9 cellular contexts compared by ENCODE assay signal in the genomic region with DNA sequence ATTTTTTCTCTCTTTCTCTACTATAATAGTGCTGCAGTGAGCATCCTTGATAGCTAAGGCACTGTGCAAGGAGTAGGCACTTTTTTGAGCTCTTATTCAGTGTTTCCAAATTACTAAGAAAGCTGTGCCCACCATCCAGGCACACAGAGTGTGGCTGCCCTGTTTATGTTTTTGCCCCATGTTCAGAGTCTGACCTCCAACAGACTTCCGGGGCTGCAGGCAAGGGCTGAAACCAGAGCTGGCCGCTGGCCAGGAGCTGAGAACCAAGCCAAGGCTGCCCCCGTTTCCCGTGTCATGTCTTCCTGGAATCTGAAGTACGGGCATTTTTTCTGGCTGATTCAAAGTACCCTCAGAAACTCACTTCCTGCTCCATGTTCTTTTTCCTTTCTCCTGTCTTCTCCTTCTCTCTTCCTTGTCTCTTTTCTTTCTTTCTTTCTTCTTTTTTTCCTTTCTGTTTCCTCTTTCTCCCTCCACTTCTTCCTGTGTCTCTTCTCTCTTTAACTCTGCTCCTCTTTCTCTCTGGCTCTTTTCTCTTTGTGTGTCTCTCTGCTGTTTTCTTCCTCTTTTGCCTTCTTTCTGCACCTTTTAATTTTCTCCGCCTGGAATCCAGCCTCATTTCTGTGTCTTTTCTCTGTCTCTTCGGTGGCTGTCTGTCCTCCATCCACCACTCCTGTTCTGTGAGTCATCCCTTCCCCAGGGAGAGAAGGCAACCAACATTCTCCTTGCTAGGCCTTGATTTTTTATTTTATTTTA. TPM values are rescaled to one million over a fixed set of nuclear protein-coding genes. Genes with fewer than 3 reads are reported as not detected.
DNase-seq lines count a peak whose midpoint lies in the region; ATAC-seq, FAIRE-seq and TF ChIP-seq lines count a peak whose summit lies in the region.
"Had no signal": no experiment of that assay in that cellular context is flagged by ENCODE, and none has a peak within 500 bp of the region (broad histone marks: within the 10 kb centered on the region; RNA-seq: fewer than 3 reads in every experiment).

No MANE protein-coding gene starts in this region.

- H3K9me3 Mint-ChIP-seq in activated CD8-positive, alpha-beta T cell treated with anti-CD3 and anti-CD28 coated beads, Interleukin-2, amount 10 ng/mL, durations not matched to agents 7 days and 5 days (ENCODE audit: insufficient read depth): no peaks in the 10 kb centered on the region

- H3K4me2 ChIP-seq in parathyroid adenoma (ENCODE audit: low read length): no peak overlapping the region

- DNase-seq in NCI-H1417 (lab: John Stamatoyannopoulos, UW) (peak; percentile 33 to 71 (median 45)), NCI-H1417 treated with DMSO at 0.1 percent for 48 hours (lab: John Stamatoyannopoulos, UW) (no peak), NCI-H128 (lab: John Stamatoyannopoulos, UW; ENCODE audit: unreplicated experiment) (peak; percentile 49), frontal cortex (ENCODE audit: low spot score in 2 of 2) (peak; percentile 23 to 39)
- peak; percentile 39 for DNase-seq in activated CD8-positive, alpha-beta T cell treated with anti-CD3 and anti-CD28 coated beads, Interleukin-2, amount 10 ng/mL, durations not matched to agents 7 days and 5 days

- H2AFZ ChIP-seq in parathyroid adenoma: peak overlapping the region; percentile 84

- CTCF ChIA-PET in activated CD8-positive, alpha-beta T cell treated with anti-CD3 and anti-CD28 coated beads, Interleukin-2, amount 10 ng/mL, durations not matched to agents 7 days and 5 days (lab: Charles Lee): interaction anchor here (0.9 to 1.4 kb wide), 2 partner anchors 8 to 524 kb away, joined by 3 to 4 read pairs; no protein-coding TSS in a partner anchor

- peak overlapping the region; percentile 26 for H3K4me3 Mint-ChIP-seq in activated CD8-positive, alpha-beta T cell treated with anti-CD3 and anti-CD28 coated beads, Interleukin-2, amount 10 ng/mL, durations not matched to agents 7 days and 5 days

- no peak for TF ChIP-seq CTCF in parathyroid adenoma (IDR thresholded peaks at IDR 0.05)

- no peak for FAIRE-seq in frontal cortex (lab: Jason Lieb, UNC)

- no peaks in the 10 kb centered on the region for H3K36me3 Mint-ChIP-seq in activated CD8-positive, alpha-beta T cell treated with anti-CD3 and anti-CD28 coated beads, Interleukin-2, amount 10 ng/mL, durations not matched to agents 7 days and 5 days (ENCODE audit: low read depth)

- H3K79me2 ChIP-seq in parathyroid adenoma: no peaks in the 10 kb centered on the region

- H3K27ac Mint-ChIP-seq in activated CD8-positive, alpha-beta T cell treated with anti-CD3 and anti-CD28 coated beads, Interleukin-2, amount 10 ng/mL, durations not matched to agents 7 days and 5 days: peak overlapping the region; percentile 83

- no peaks in the 10 kb centered on the region for H3K27me3 ChIP-seq in parathyroid adenoma (ENCODE audit: control insufficient read depth, insufficient read depth, low read length)

- H3K9ac ChIP-seq in parathyroid adenoma: no peak overlapping the region

- peaks cover 10% of the 10 kb centered on the region for H3K4me1 ChIP-seq in parathyroid adenoma

- H3K4me3 ChIP-seq in parathyroid adenoma (ENCODE audit: low read depth, low read length): no peak overlapping the region

- POLR2A ChIA-PET in activated CD8-positive, alpha-beta T cell treated with anti-CD3 and anti-CD28 coated beads, Interleukin-2, amount 10 ng/mL, durations not matched to agents 7 days and 5 days (lab: Charles Lee): interaction anchor here (0.6 to 1.2 kb wide), 3 partner anchors 19 to 45 kb away, joined by 3 to 5 read pairs (median 3); no protein-coding TSS in a partner anchor

- no peaks in the 10 kb centered on the region for H3K36me3 ChIP-seq in parathyroid adenoma (ENCODE audit: control insufficient read depth, insufficient read depth, low read length)

- no peaks in the 10 kb centered on the region for H3K9me3 ChIP-seq in parathyroid adenoma (ENCODE audit: control insufficient read depth, low read length)

- peak overlapping the region; percentile 76 for H3K27ac ChIP-seq in parathyroid adenoma
- H3K27ac ChIP-seq: 22Rv1 had no signal

- ATAC-seq in GM21786 (IDR thresholded peaks at IDR 0.05; ENCODE audit: unreplicated experiment) (peak; percentile 76), HG03520 (IDR thresholded peaks at IDR 0.05; ENCODE audit: unreplicated experiment) (no peak)
- ATAC-seq in activated CD8-positive, alpha-beta T cell treated with anti-CD3 and anti-CD28 coated beads, Interleukin-2, amount 10 ng/mL, durations not matched to agents 7 days and 5 days: peak; percentile 65

- peaks cover 16% of the 10 kb centered on the region for H3K4me1 Mint-ChIP-seq in activated CD8-positive, alpha-beta T cell treated with anti-CD3 and anti-CD28 coated beads, Interleukin-2, amount 10 ng/mL, durations not matched to agents 7 days and 5 days (ENCODE audit: low read depth)

- no peaks in the 10 kb centered on the region for H3K27me3 Mint-ChIP-seq in activated CD8-positive, alpha-beta T cell treated with anti-CD3 and anti-CD28 coated beads, Interleukin-2, amount 10 ng/mL, durations not matched to agents 7 days and 5 days (ENCODE audit: low read depth)

RNA-seq across cellular contexts. Expression of a gene that starts 17.0 kb away (rescaled TPM):
- total RNA-seq in activated CD8-positive, alpha-beta T cell treated with anti-CD3 and anti-CD28 coated beads, Interleukin-2, amount 10 ng/mL, durations not matched to agents 7 days and 5 days: under 1 TPM; 0.21 to 0.47 TPM
- 0.82 TPM for total RNA-seq in frontal cortex

RNA-seq across cellular contexts. Expression of a gene that starts 23.6 kb away (rescaled TPM):
- not detected for total RNA-seq in activated CD8-positive, alpha-beta T cell treated with anti-CD3 and anti-CD28 coated beads, Interleukin-2, amount 10 ng/mL, durations not matched to agents 7 days and 5 days
- total RNA-seq in frontal cortex: not detected

RNA-seq across cellular contexts. Expression of a gene that starts 39.6 kb away (rescaled TPM):
- total RNA-seq in activated CD8-positive, alpha-beta T cell treated with anti-CD3 and anti-CD28 coated beads, Interleukin-2, amount 10 ng/mL, durations not matched to agents 7 days and 5 days: 100 to 1,000 TPM; 193 TPM
- 88.9 TPM for total RNA-seq in frontal cortex

RNA-seq across cellular contexts. Expression of a gene that starts 45.6 kb away (rescaled TPM):
- 10 to 100 TPM; 45.1 to 51.2 TPM for total RNA-seq in activated CD8-positive, alpha-beta T cell treated with anti-CD3 and anti-CD28 coated beads, Interleukin-2, amount 10 ng/mL, durations not matched to agents 7 days and 5 days
- 46.9 TPM for total RNA-seq in frontal cortex
